12 cellular contexts compared by ENCODE assay signal in the genomic region with DNA sequence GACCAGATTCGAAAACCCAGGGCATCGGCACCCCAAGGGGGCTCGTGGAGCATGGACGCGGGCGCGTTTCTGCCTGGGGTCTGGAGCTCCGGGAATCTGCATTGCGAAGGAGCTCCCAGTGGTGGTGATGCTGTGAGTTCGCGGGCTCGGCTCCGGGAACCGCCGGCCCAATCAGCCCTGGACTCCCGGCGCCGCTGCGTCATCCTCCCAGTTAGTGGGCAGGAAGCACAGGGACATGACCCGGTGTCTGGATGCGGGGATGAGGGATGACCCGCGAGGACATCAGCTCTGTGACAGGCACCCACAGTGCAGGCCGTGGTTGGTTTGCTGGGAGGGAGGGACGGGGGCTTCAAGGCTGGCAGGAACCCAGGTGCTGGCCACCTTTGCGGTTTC. TPM values are rescaled to one million over a fixed set of nuclear protein-coding genes. Genes with fewer than 3 reads are reported as not detected.
DNase-seq lines count a peak whose midpoint lies in the region; ATAC-seq, FAIRE-seq and TF ChIP-seq lines count a peak whose summit lies in the region.
"Had no signal": no experiment of that assay in that cellular context is flagged by ENCODE, and none has a peak within 500 bp of the region (broad histone marks: within the 10 kb centered on the region; RNA-seq: fewer than 3 reads in every experiment).

No MANE protein-coding gene starts in this region.

- no peak for FAIRE-seq in H54 (lab: Jason Lieb, UNC)

- no peak for TF ChIP-seq CTCF in heart left ventricle (IDR thresholded peaks at IDR 0.05)
- TF ChIP-seq CTCF in coronary artery (IDR thresholded peaks at IDR 0.05) = no peak
- TF ChIP-seq CTCF in uterus (IDR thresholded peaks at IDR 0.05) = no peak

- H3K27ac ChIP-seq in heart left ventricle = peak overlapping the region in 2 of 12 donors; percentile 38 to 42
- peak overlapping the region; percentile 76 to 100 for H3K27ac ChIP-seq in coronary artery
- peak overlapping the region; percentile 81 to 89 for H3K27ac ChIP-seq in uterus
- H3K27ac ChIP-seq: cardiac muscle cell had no signal

- peak overlapping the region in 9 of 12 donors; percentile 30 to 58 (median 48) for H3K4me3 ChIP-seq in heart left ventricle
- peak overlapping the region; percentile 69 for H3K4me3 ChIP-seq in coronary artery
- H3K4me3 ChIP-seq in uterus = peak overlapping the region; percentile 57

- intact Hi-C loops in heart left ventricle (cut with DNase I) (loop anchor here in 1 of 10 donors (10.0 kb wide), 1 partner anchor 151 kb away; a partner anchor contains a TSS), Right ventricle myocardium superior (cut with DNase I) (no loop called here), uterus (cut with DNase I; ENCODE audit: low total_unique reads) (no loop called here)

- H3K36me3 ChIP-seq in heart left ventricle (no peaks in the 10 kb centered on the region), uterus (no peaks in the 10 kb centered on the region)
- H3K36me3 ChIP-seq: cardiac muscle cell, MG63 had no signal

- ATAC-seq in heart left ventricle = no peak
- ATAC-seq in Right ventricle myocardium superior (ENCODE audit: poor library complexity) = no peak

- peaks cover 0 to 44% (median 20%) of the 10 kb centered on the region in 9 donors for H3K27me3 ChIP-seq in heart left ventricle
- no peaks in the 10 kb centered on the region for H3K27me3 ChIP-seq in uterus
- H3K27me3 ChIP-seq: MG63 had no signal

- peaks cover 3 to 31% (median 9%) of the 10 kb centered on the region in 12 donors for H3K4me1 ChIP-seq in heart left ventricle
- peaks cover 0 to 20% of the 10 kb centered on the region in 2 donors for H3K4me1 ChIP-seq in uterus

- peak in 2 of 5 donors; percentile 37 to 67 for DNase-seq in heart left ventricle
- no peak for DNase-seq in Right ventricle myocardium superior
- peak; percentile 80 for DNase-seq in coronary artery (ENCODE audit: low spot score)
- peak; percentile 24 to 42 for DNase-seq in lung microvascular endothelial cell (ENCODE audit: low read depth in 2 of 2)
- DNase-seq in uterus = peak; percentile 65 to 72
- no peak for DNase-seq in H54 (ENCODE audit: insufficient read length, low spot score)
- DNase-seq in stimulated activated CD4-positive, alpha-beta T cell treated with anti-CD3 and anti-CD28 coated beads, Interleukin-4, amount 100 ng/mL, for 24 hours = no peak
- no peak for DNase-seq in HuH-7 (ENCODE audit: low spot score)
- DNase-seq: DND-41, MG63 had no signal

- H3K9me3 ChIP-seq in heart left ventricle (no peaks in the 10 kb centered on the region), uterus (no peaks in the 10 kb centered on the region)
- H3K9me3 ChIP-seq: MG63 had no signal

- 12 to 36% (median 23%) methylated on average over 16 to 26 of the region's 26 CpGs for WGBS in heart left ventricle, 4 donors

- TF ChIP-seq POLR2A in heart left ventricle (IDR thresholded peaks at IDR 0.05) (no peak), uterus (IDR thresholded peaks at IDR 0.05) (no peak), H54 (IDR thresholded peaks at IDR 0.05; ENCODE audit: low read depth, low read length) (no peak)

RNA-seq across cellular contexts. Expression of a gene that starts 0.9 kb away (rescaled TPM):
- total RNA-seq in heart left ventricle = not detected
- under 1 TPM in 1 of 2 donors, not detected in 1; 0.07 TPM for polyA plus RNA-seq in heart left ventricle
- total RNA-seq in Right ventricle myocardium superior = not detected
- under 0.01 and 0.79 TPM in 2 replicates for total RNA-seq in lung microvascular endothelial cell
- total RNA-seq in uterus = 10 to 100 TPM in 2 of 4 donors, 1 to 10 TPM in 2; 2.0 to 32.4 (median 9.7) TPM
- total RNA-seq: cardiac muscle cell; T-helper 2 cell treated with Interferon-gamma antibody and Interleukin-4, amounts not matched to agents 100 ng/mL and 5 ng/mL, for 36 hours had no signal

Comparison
In these comparisons a context has a peak if more than half of its experiments do, and no peak if none do; other contexts are left out.
1. DNase-seq: peak in coronary artery (single experiment), lung microvascular endothelial cell (2 of 2) and uterus (2 of 2); none in Right ventricle myocardium superior (single experiment), H54 (single experiment), stimulated activated CD4-positive, alpha-beta T cell treated with anti-CD3 and anti-CD28 coated beads, Interleukin-4, amount 100 ng/mL, for 24 hours (single experiment) and HuH-7 (single experiment).
2. Peak in every context shown above with its lines, with median percentiles within 50 percentile points of each other: H3K4me3 ChIP-seq.